In the genomic region with DNA sequence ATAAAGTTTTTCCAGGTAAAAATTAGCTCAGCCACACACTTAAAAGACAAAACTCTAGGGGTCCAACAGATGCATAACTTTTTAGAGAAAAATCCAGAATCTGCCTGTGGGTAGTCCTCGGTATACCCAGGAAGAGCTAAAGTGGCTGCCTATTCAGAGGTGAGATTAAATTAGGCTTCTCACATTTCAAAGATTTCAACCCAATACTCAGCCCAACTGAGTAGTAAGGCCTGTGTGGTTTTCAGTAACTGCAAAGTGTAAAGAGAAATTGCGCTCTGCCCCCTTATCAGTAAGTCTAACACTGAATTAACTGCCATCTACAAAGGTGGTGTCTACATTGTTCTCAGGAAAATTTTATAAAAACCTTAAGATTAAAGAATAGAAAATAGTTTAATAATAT, we compare ENCODE assay signal across 24 cellular contexts.
DNase-seq lines count a peak whose midpoint lies in the region; ATAC-seq lines count a peak whose summit lies in the region.
"Had no signal": no experiment of that assay in that cellular context is flagged by ENCODE, and none has a peak within 500 bp of the region (broad histone marks: within the 10 kb centered on the region; RNA-seq: fewer than 3 reads in every experiment).

No MANE protein-coding gene starts in this region.

- H3K27me3 ChIP-seq in mesendoderm (ENCODE audit: insufficient read depth, low read length, poor library complexity): no peaks in the 10 kb centered on the region
- H3K27me3 ChIP-seq: BLaER1 treated with 17β-estradiol and CSF1 and Interleukin-3, amounts not matched to agents 10 nM and 100 nM; SJSA1; upper lobe of left lung had no signal

- H4K8ac ChIP-seq in mesendoderm (ENCODE audit: low read depth, low read length): no peak overlapping the region

- peaks cover 0 to 2% of the 10 kb centered on the region in 2 donors for H3K9me3 Mint-ChIP-seq in activated T-cell treated with anti-CD3 and anti-CD28 coated beads, Interleukin-2, amount 50 U/mL, for 72 hours
- H3K9me3 Mint-ChIP-seq in activated T-helper 2 cell treated with anti-CD3 and anti-CD28 coated beads, Interferon-gamma antibody, Interleukin-2, Interleukin-4, amounts not matched to agents 10 μg/mL and 5 μg/mL and 100 μg/mL, durations not matched to agents 14 hours and 24 hours and 36 hours: no peaks in the 10 kb centered on the region

- no peak for ATAC-seq in activated T-cell treated with anti-CD3 and anti-CD28 coated beads, Interleukin-2, amount 50 U/mL, for 72 hours (replicated peaks in 1 of 2)
- ATAC-seq in HG03432 (IDR thresholded peaks at IDR 0.05; ENCODE audit: unreplicated experiment) (no peak), HG03159 (IDR thresholded peaks at IDR 0.05; ENCODE audit: unreplicated experiment) (no peak)
- ATAC-seq: GM12878, HCT116, left colon had no signal

- no peak overlapping the region for H2BK120ac ChIP-seq in mesendoderm (ENCODE audit: low read depth, low read length)

- no peak overlapping the region for H3K56ac ChIP-seq in mesendoderm (ENCODE audit: low read length)

- H3K4me1 ChIP-seq in mesendoderm (ENCODE audit: control insufficient read depth, low read depth, low read length): peaks cover 8% of the 10 kb centered on the region
- H3K4me1 ChIP-seq: prostate gland, SJSA1 had no signal

- H3K4me2 ChIP-seq in mesendoderm (ENCODE audit: low read length): no peak overlapping the region
- H3K4me2 ChIP-seq: BLaER1 treated with 17β-estradiol and CSF1 and Interleukin-3, amounts not matched to agents 10 nM and 100 nM had no signal

- H3K36me3 ChIP-seq in KOPT-K1 (ENCODE audit: insufficient read depth, low read length) (no peaks in the 10 kb centered on the region), mesendoderm (ENCODE audit: control insufficient read depth, insufficient read depth, low read length) (no peaks in the 10 kb centered on the region)
- H3K36me3 ChIP-seq: BLaER1 treated with 17β-estradiol and CSF1 and Interleukin-3, amounts not matched to agents 10 nM and 100 nM; prostate gland; SJSA1; upper lobe of left lung had no signal

- H3K9me3 ChIP-seq in KOPT-K1 (ENCODE audit: insufficient read depth, low read length, poor library complexity, severe bottlenecking): no peaks in the 10 kb centered on the region
- H3K9me3 ChIP-seq: BLaER1 treated with 17β-estradiol and CSF1 and Interleukin-3, amounts not matched to agents 10 nM and 100 nM; prostate gland; SJSA1; upper lobe of left lung had no signal

- peak overlapping the region; percentile 65 for H3K27ac ChIP-seq in KOPT-K1 (ENCODE audit: low read depth, low read length, poor library complexity, severe bottlenecking)
- H3K27ac ChIP-seq in mesendoderm (ENCODE audit: low read depth, low read length): no peak overlapping the region
- H3K27ac ChIP-seq: BLaER1 treated with 17β-estradiol and CSF1 and Interleukin-3, amounts not matched to agents 10 nM and 100 nM; prostate gland; SJSA1; upper lobe of left lung had no signal

- H3K27ac Mint-ChIP-seq in activated T-cell treated with anti-CD3 and anti-CD28 coated beads, Interleukin-2, amount 50 U/mL, for 72 hours: peak overlapping the region; percentile 90
- H3K27ac Mint-ChIP-seq in activated T-helper 2 cell treated with anti-CD3 and anti-CD28 coated beads, Interferon-gamma antibody, Interleukin-2, Interleukin-4, amounts not matched to agents 10 μg/mL and 5 μg/mL and 100 μg/mL, durations not matched to agents 14 hours and 24 hours and 36 hours: no peak overlapping the region
- H3K27ac Mint-ChIP-seq: activated naive CD8-positive, alpha-beta T cell treated with anti-CD3 and anti-CD28 coated beads, Interleukin-2, amount 10 ng/mL, durations not matched to agents 7 days and 5 days had no signal

- H3K4me3 ChIP-seq in mesendoderm (ENCODE audit: low read length): no peak overlapping the region
- H3K4me3 ChIP-seq: BLaER1 treated with 17β-estradiol and CSF1 and Interleukin-3, amounts not matched to agents 10 nM and 100 nM; GM12878; prostate gland; SJSA1; upper lobe of left lung had no signal

- no peaks in the 10 kb centered on the region for H3K27me3 Mint-ChIP-seq in activated T-cell treated with anti-CD3 and anti-CD28 coated beads, Interleukin-2, amount 50 U/mL, for 72 hours (ENCODE audit: low read depth)
- no peaks in the 10 kb centered on the region for H3K27me3 Mint-ChIP-seq in activated T-helper 2 cell treated with anti-CD3 and anti-CD28 coated beads, Interferon-gamma antibody, Interleukin-2, Interleukin-4, amounts not matched to agents 10 μg/mL and 5 μg/mL and 100 μg/mL, durations not matched to agents 14 hours and 24 hours and 36 hours (ENCODE audit: low read depth)
- H3K27me3 Mint-ChIP-seq: activated naive CD8-positive, alpha-beta T cell treated with anti-CD3 and anti-CD28 coated beads, Interleukin-2, amount 10 ng/mL, durations not matched to agents 7 days and 5 days had no signal

- H3K4me3 Mint-ChIP-seq in activated T-cell treated with anti-CD3 and anti-CD28 coated beads, Interleukin-2, amount 50 U/mL, for 72 hours: peak overlapping the region; percentile 68 to 69
- peak overlapping the region; percentile 15 for H3K4me3 Mint-ChIP-seq in activated T-helper 2 cell treated with anti-CD3 and anti-CD28 coated beads, Interferon-gamma antibody, Interleukin-2, Interleukin-4, amounts not matched to agents 10 μg/mL and 5 μg/mL and 100 μg/mL, durations not matched to agents 14 hours and 24 hours and 36 hours (ENCODE audit: low read depth)
- H3K4me3 Mint-ChIP-seq: activated naive CD8-positive, alpha-beta T cell treated with anti-CD3 and anti-CD28 coated beads, Interleukin-2, amount 10 ng/mL, durations not matched to agents 7 days and 5 days had no signal

- no peak overlapping the region for H3K9ac ChIP-seq in mesendoderm (ENCODE audit: low read length)
- H3K9ac ChIP-seq: BLaER1 treated with 17β-estradiol and CSF1 and Interleukin-3, amounts not matched to agents 10 nM and 100 nM had no signal

- H2BK5ac ChIP-seq in mesendoderm (ENCODE audit: low read length): no peak overlapping the region

- peak overlapping the region; percentile 89 for H3K18ac ChIP-seq in mesendoderm (ENCODE audit: low read length)

- no peak for DNase-seq in activated T-cell treated with anti-CD3 and anti-CD28 coated beads, Interleukin-2, amount 50 U/mL, for 72 hours
- DNase-seq in activated T-cell treated with anti-CD3 and anti-CD28 coated beads, Interleukin-2, amount 50 U/mL, for 48 hours: no peak
- DNase-seq in activated T-helper 2 cell treated with anti-CD3 and anti-CD28 coated beads, Interferon-gamma antibody, Interleukin-2, Interleukin-4, amounts not matched to agents 10 μg/mL and 5 μg/mL and 100 μg/mL, durations not matched to agents 14 hours and 24 hours and 36 hours (ENCODE audit: low spot score): no peak
- DNase-seq in mesendoderm: no peak
- DNase-seq: activated CD4-positive, CD25-positive, alpha-beta regulatory T cell treated with anti-CD3 and anti-CD28 coated beads, Interleukin-2, amount 50 U/mL, for 72 hours; activated naive CD8-positive, alpha-beta T cell treated with anti-CD3 and anti-CD28 coated beads, Interleukin-2, amount 10 ng/mL, durations not matched to agents 7 days and 5 days; dermis blood vessel endothelial cell; KG1; left colon; NCI-H1417; NCI-H2029 treated with DMSO at 0.1 percent for 48 hours; NCI-H748 treated with DMSO at 0.1 percent for 48 hours; stimulated activated CD4-positive, alpha-beta T cell treated with anti-CD3 and anti-CD28 coated beads, Interleukin-12 subunit alpha, Interleukin-12 subunit beta, amount 100 ng/mL, for 4 hours; stimulated activated CD4-positive, alpha-beta T cell treated with anti-CD3 and anti-CD28 coated beads, Interleukin-4, amount 100 ng/mL, for 1 hour; substantia nigra; upper lobe of left lung had no signal

- peak overlapping the region; percentile 15 for H2BK15ac ChIP-seq in mesendoderm (replicated peaks; ENCODE audit: low read depth)

- no peak overlapping the region for H3K23ac ChIP-seq in mesendoderm (ENCODE audit: low read length)

- intact Hi-C loops in activated T-helper 2 cell treated with anti-CD3 and anti-CD28 coated beads, Interferon-gamma antibody, Interleukin-2, Interleukin-4, amounts not matched to agents 10 μg/mL and 5 μg/mL and 100 μg/mL, durations not matched to agents 14 hours and 24 hours and 36 hours (cut with micrococcal nuclease): no loop called here

- H3K36me3 Mint-ChIP-seq in activated T-cell treated with anti-CD3 and anti-CD28 coated beads, Interleukin-2, amount 50 U/mL, for 72 hours (ENCODE audit: insufficient read depth in 2 of 2): peaks cover 0 to 6% of the 10 kb centered on the region in 2 donors
- peaks cover 8% of the 10 kb centered on the region for H3K36me3 Mint-ChIP-seq in activated T-helper 2 cell treated with anti-CD3 and anti-CD28 coated beads, Interferon-gamma antibody, Interleukin-2, Interleukin-4, amounts not matched to agents 10 μg/mL and 5 μg/mL and 100 μg/mL, durations not matched to agents 14 hours and 24 hours and 36 hours (ENCODE audit: low read depth)

- H3K79me2 ChIP-seq in mesendoderm (ENCODE audit: control insufficient read depth, insufficient read depth, low read length): no peaks in the 10 kb centered on the region

- WGBS in mesendoderm (ENCODE audit: extremely low coverage, insufficient coverage, low lambda C conversion rate): no CpG with 5 or more reads among the region's 2 CpGs

- peaks cover 4% of the 10 kb centered on the region for H3K79me1 ChIP-seq in mesendoderm (ENCODE audit: low read length)

- H4K5ac ChIP-seq in mesendoderm (ENCODE audit: low read length): no peak overlapping the region

- peaks cover 99% of the 10 kb centered on the region for H3K4me1 Mint-ChIP-seq in activated T-cell treated with anti-CD3 and anti-CD28 coated beads, Interleukin-2, amount 50 U/mL, for 72 hours (ENCODE audit: low read depth)
- H3K4me1 Mint-ChIP-seq in activated T-helper 2 cell treated with anti-CD3 and anti-CD28 coated beads, Interferon-gamma antibody, Interleukin-2, Interleukin-4, amounts not matched to agents 10 μg/mL and 5 μg/mL and 100 μg/mL, durations not matched to agents 14 hours and 24 hours and 36 hours (ENCODE audit: low read depth): peaks cover 58% of the 10 kb centered on the region

- H2AK5ac ChIP-seq in mesendoderm (ENCODE audit: low read length): no peak overlapping the region

- H3K4ac ChIP-seq in mesendoderm (ENCODE audit: low read depth, low read length): no peak overlapping the region
